ENCODE assay signal across 8 cellular contexts in genomic region chr13:21074601-21075302, GRCh38. TPM values are rescaled to one million over a fixed set of nuclear protein-coding genes. Genes with fewer than 3 reads are reported as not detected.
A peak's percentile ranks its signal among the peaks of the same experiment; 100 is the strongest.
DNase-seq lines count a peak whose midpoint lies in the region; ATAC-seq and TF ChIP-seq lines count a peak whose summit lies in the region.

No MANE protein-coding gene starts in this region.

- no peak for TF ChIP-seq CTCF in lower lobe of right lung (IDR thresholded peaks at IDR 0.05)

- peak overlapping the region; percentile 14 for H3K27ac Mint-ChIP-seq in activated CD4-positive, alpha-beta T cell treated with anti-CD3 and anti-CD28 coated beads for 36 hours
- peak overlapping the region; percentile 78 for H3K27ac Mint-ChIP-seq in activated naive CD8-positive, alpha-beta T cell

- POLR2A ChIA-PET in activated CD4-positive, alpha-beta T cell treated with anti-CD3 and anti-CD28 coated beads for 36 hours (lab: Charles Lee), result interaction anchor here (0.6 kb wide), 1 partner anchor 389 kb away, joined by 3 read pairs; no protein-coding TSS in a partner anchor

- peaks cover 21% of the 10 kb centered on the region for H3K4me1 ChIP-seq in lower lobe of right lung
- peaks cover 2% of the 10 kb centered on the region for H3K4me1 ChIP-seq in thymus (ENCODE audit: control insufficient read depth, insufficient read depth, low read length)

- H3K36me3 ChIP-seq in lower lobe of right lung (no peaks in the 10 kb centered on the region), thymus (ENCODE audit: control insufficient read depth, insufficient read depth) (no peaks in the 10 kb centered on the region)

- intact Hi-C loops in activated CD4-positive, alpha-beta T cell treated with anti-CD3 and anti-CD28 coated beads for 36 hours (cut with DNase I, micrococcal nuclease), result loop anchor here in 1 of 2 experiments (1.0 kb wide), 1 partner anchor 13 kb away; the partner anchor contains the start of gene LATS2
- intact Hi-C loops in lower lobe of right lung (cut with DNase I), result no loop called here

- H3K9me3 ChIP-seq in lower lobe of right lung (no peaks in the 10 kb centered on the region), thymus (ENCODE audit: control insufficient read depth) (no peaks in the 10 kb centered on the region)

- H3K4me3 Mint-ChIP-seq in activated CD4-positive, alpha-beta T cell treated with anti-CD3 and anti-CD28 coated beads for 36 hours, result peak overlapping the region; percentile 61
- H3K4me3 Mint-ChIP-seq in activated naive CD8-positive, alpha-beta T cell, result peak overlapping the region; percentile 85

- WGBS in thymus, result 17% methylated on average over 15 of the region's 15 CpGs

- H3K9me3 Mint-ChIP-seq in activated CD4-positive, alpha-beta T cell treated with anti-CD3 and anti-CD28 coated beads for 36 hours (ENCODE audit: low read depth), result no peaks in the 10 kb centered on the region
- no peaks in the 10 kb centered on the region for H3K9me3 Mint-ChIP-seq in activated naive CD8-positive, alpha-beta T cell (ENCODE audit: low read depth)

- DNase-seq in activated CD4-positive, alpha-beta T cell treated with anti-CD3 and anti-CD28 coated beads for 36 hours, result peak; percentile 65
- no peak for DNase-seq in activated CD4-positive, alpha-beta T cell treated with anti-CD3 and anti-CD28 coated beads for 1 hour
- DNase-seq in lower lobe of right lung (no peak), SKM-1 treated with dmso at 0.1 percent for 144 hours (lab: John Stamatoyannopoulos, UW; ENCODE audit: unreplicated experiment) (no peak)

- peak; percentile 81 for ATAC-seq in activated CD4-positive, alpha-beta T cell treated with anti-CD3 and anti-CD28 coated beads for 36 hours
- ATAC-seq in lower lobe of right lung (peak; percentile 47 to 77), HG03135 (IDR thresholded peaks at IDR 0.05; ENCODE audit: unreplicated experiment) (no peak), HG03432 (IDR thresholded peaks at IDR 0.05; ENCODE audit: unreplicated experiment) (no peak)

- no peaks in the 10 kb centered on the region for H3K36me3 Mint-ChIP-seq in activated CD4-positive, alpha-beta T cell treated with anti-CD3 and anti-CD28 coated beads for 36 hours (ENCODE audit: low read depth)
- H3K36me3 Mint-ChIP-seq in activated naive CD8-positive, alpha-beta T cell, result no peaks in the 10 kb centered on the region

- CTCF ChIA-PET in activated CD4-positive, alpha-beta T cell treated with anti-CD3 and anti-CD28 coated beads for 36 hours (lab: Charles Lee), result interaction anchor here (0.6 to 0.9 kb wide), 3 partner anchors 9 to 481 kb away, joined by 3 to 5 read pairs (median 4); no protein-coding TSS in a partner anchor

- H3K27me3 ChIP-seq in lower lobe of right lung (ENCODE audit: low read depth), result no peaks in the 10 kb centered on the region
- peaks cover 4% of the 10 kb centered on the region for H3K27me3 ChIP-seq in thymus (ENCODE audit: control insufficient read depth, insufficient read depth)

- H3K27me3 Mint-ChIP-seq in activated CD4-positive, alpha-beta T cell treated with anti-CD3 and anti-CD28 coated beads for 36 hours, result peaks cover 9% of the 10 kb centered on the region
- H3K27me3 Mint-ChIP-seq in activated naive CD8-positive, alpha-beta T cell, result no peaks in the 10 kb centered on the region

- H3K4me3 ChIP-seq in lower lobe of right lung (peak overlapping the region; percentile 65), thymus (ENCODE audit: low read length) (peak overlapping the region; percentile 51)

- peaks cover 13% of the 10 kb centered on the region for H3K4me1 Mint-ChIP-seq in activated CD4-positive, alpha-beta T cell treated with anti-CD3 and anti-CD28 coated beads for 36 hours
- peaks cover 20% of the 10 kb centered on the region for H3K4me1 Mint-ChIP-seq in activated naive CD8-positive, alpha-beta T cell (ENCODE audit: low read depth)

- H3K27ac ChIP-seq in lower lobe of right lung (peak overlapping the region; percentile 84), thymus (ENCODE audit: low read depth) (no peak overlapping the region)

RNA-seq across cellular contexts. Expression of gene LATS2, which starts 13.4 kb away (rescaled TPM):
- 1 to 10 TPM; 1.6 TPM for total RNA-seq in activated CD4-positive, alpha-beta T cell treated with anti-CD3 and anti-CD28 coated beads for 36 hours
- total RNA-seq in lower lobe of right lung, result 26.1 TPM
- polyA plus RNA-seq in thymus, result 4.6 TPM

Comparison
In these comparisons a context has a peak if more than half of its experiments do, and no peak if none do; other contexts are left out.
1. ATAC-seq: peak in activated CD4-positive, alpha-beta T cell treated with anti-CD3 and anti-CD28 coated beads for 36 hours (single experiment) and lower lobe of right lung (2 of 2); none in HG03135 (single experiment) and HG03432 (single experiment).
2. RNA of gene LATS2, which starts 13.4 kb away (total RNA-seq): 26.1 TPM in lower lobe of right lung (single experiment); 1.6 TPM in activated CD4-positive, alpha-beta T cell treated with anti-CD3 and anti-CD28 coated beads for 36 hours; every median in the first group is over 10 times any median in the second.